ENCODE assay signal across 7 cellular contexts in genomic region chr1:1305300-1306069, GRCh38. TPM values are rescaled to one million over a fixed set of nuclear protein-coding genes. Genes with fewer than 3 reads are reported as not detected.
DNase-seq lines count a peak whose midpoint lies in the region; ATAC-seq, FAIRE-seq and TF ChIP-seq lines count a peak whose summit lies in the region.

No MANE protein-coding gene starts in this region.

- peak overlapping the region; percentile 81 for H3K27ac Mint-ChIP-seq in activated CD8-positive, alpha-beta T cell treated with anti-CD3 and anti-CD28 coated beads for 36 hours

- 55% methylated on average over 14 of the region's 25 CpGs; no CpG with 5 or more reads in 1 of the 2 experiments for WGBS in H1 (ENCODE audit: extremely low coverage in 1 of 2, insufficient coverage in 1 of 2, insufficient read length in 1 of 2, insufficient replicate concordance in 2 of 2, low coverage in 1 of 2, low lambda C conversion rate in 2 of 2, missing lambda C conversion rate in 1 of 2), 2 experiments

- H3K4me3 ChIP-seq in H1 (ENCODE audit: extremely low read depth in 1 of 4, insufficient read depth in 2 of 4, low read depth in 3 of 4, low read length in 4 of 4) (no peak overlapping the region), mucosa of stomach (ENCODE audit: low read length) (peak overlapping the region; percentile 2)

- TF ChIP-seq POLR2A in H1 (IDR thresholded peaks at IDR 0.05; ENCODE audit: control extremely low read depth in 1 of 2, low read depth in 2 of 2, low read length in 2 of 2) = no peak

- H3K9me3 Mint-ChIP-seq in activated CD8-positive, alpha-beta T cell treated with anti-CD3 and anti-CD28 coated beads for 36 hours = no peaks in the 10 kb centered on the region

- H2AK5ac ChIP-seq in H1 (ENCODE audit: low read depth, low read length) = no peak overlapping the region

- H2BK20ac ChIP-seq in H1 (ENCODE audit: low read length) = no peak overlapping the region

- peak overlapping the region; percentile 96; the same call in 1 of the 2 replicates for H4K8ac ChIP-seq in H1 (ENCODE audit: extremely low read depth, insufficient read depth, low read length)

- H3K4me2 ChIP-seq in H1 (ENCODE audit: insufficient read depth in 1 of 2, low read depth in 2 of 2, low read length in 2 of 2) = peak overlapping the region; percentile 59 to 95

- H4K5ac ChIP-seq in H1 (ENCODE audit: insufficient read length, low read depth, low read length) = peak overlapping the region; percentile 66

- no peak overlapping the region for H3K14ac ChIP-seq in H1 (ENCODE audit: insufficient read length)

- H3K9me3 ChIP-seq in H1 (ENCODE audit: insufficient read depth in 2 of 2, low read depth in 1 of 2, low read length in 1 of 2) = no peaks in the 10 kb centered on the region
- no peaks in the 10 kb centered on the region for H3K9me3 ChIP-seq in mucosa of stomach (ENCODE audit: control insufficient read depth, low read length)

- H2BK12ac ChIP-seq in H1 (ENCODE audit: low read depth, low read length) = 0 out of 2 replicates have a peak overlapping the region, but pooled peaks have one; percentile 9

- DNase-seq in GM13976 (ENCODE audit: low spot score) = peak; percentile 74
- DNase-seq in NCI-H2196 treated with DMSO at 0.1 percent for 48 hours (lab: John Stamatoyannopoulos, UW; ENCODE audit: unreplicated experiment) = peak; percentile 37
- peak; percentile 90 for DNase-seq in activated CD8-positive, alpha-beta T cell treated with anti-CD3 and anti-CD28 coated beads for 36 hours
- DNase-seq in H1 (ENCODE audit: low read depth in 1 of 2, low spot score in 2 of 2) = no peak
- DNase-seq in stimulated activated naive CD4-positive, alpha-beta T cell treated with Interleukin-2 at 50 U/mL for 16 hours (lab: John Stamatoyannopoulos, UW) = peak; percentile 63

- peak overlapping the region; percentile 80 for H3K4me3 Mint-ChIP-seq in activated CD8-positive, alpha-beta T cell treated with anti-CD3 and anti-CD28 coated beads for 36 hours

- peak overlapping the region; percentile 61; the same call in 1 of the 2 replicates for H2BK15ac ChIP-seq in H1 (ENCODE audit: low read length)

- H3K56ac ChIP-seq in H1 (replicated peaks; ENCODE audit: insufficient read length, low read depth, low read length) = no peak overlapping the region

- peak overlapping the region; percentile 81 for H4K91ac ChIP-seq in H1 (replicated peaks; ENCODE audit: insufficient read length, low read length)

- no peak for TF ChIP-seq EP300 in H1 (IDR thresholded peaks at IDR 0.05; ENCODE audit: borderline replicate concordance in 1 of 2, low read depth in 2 of 2, low read length in 2 of 2)

- H3K23me2 ChIP-seq in H1 (ENCODE audit: low read depth, low read length) = peaks cover 21% of the 10 kb centered on the region; the same call in 1 of the 2 replicates

- H3K18ac ChIP-seq in H1 (ENCODE audit: extremely low read depth, low read length) = peak overlapping the region; percentile 78; the same call in 1 of the 2 replicates

- H3K27me3 ChIP-seq in H1 (replicated peaks in 1 of 4; ENCODE audit: control insufficient read depth in 3 of 4, extremely low read depth in 1 of 4, insufficient read depth in 3 of 4, low read length in 3 of 4) (peaks cover 0 to 4% (median 1%) of the 10 kb centered on the region in 4 experiments; a peak in 1 of 7 replicates), mucosa of stomach (ENCODE audit: control insufficient read depth, insufficient read depth, low read length) (no peaks in the 10 kb centered on the region)

- H3K27me3 Mint-ChIP-seq in activated CD8-positive, alpha-beta T cell treated with anti-CD3 and anti-CD28 coated beads for 36 hours = no peaks in the 10 kb centered on the region

- no peaks in the 10 kb centered on the region; a peak in 1 of 8 replicates for H3K36me3 ChIP-seq in H1 (ENCODE audit: control insufficient read depth in 2 of 4, insufficient read depth in 4 of 4, low read length in 3 of 4)
- no peaks in the 10 kb centered on the region for H3K36me3 ChIP-seq in mucosa of stomach (ENCODE audit: control insufficient read depth, insufficient read depth, low read length)

- CTCF ChIA-PET in activated CD8-positive, alpha-beta T cell treated with anti-CD3 and anti-CD28 coated beads for 36 hours (lab: Charles Lee) = interaction anchor here (1.0 to 2.7 kb wide), 5 partner anchors 14 to 183 kb away, joined by 3 to 15 read pairs (median 4); no protein-coding TSS in a partner anchor
- CTCF ChIA-PET in H1 (lab: Charles Lee; ENCODE audit: partially characterized antibody) = interaction anchor here (0.7 to 2.1 kb wide), 5 partner anchors 9 to 124 kb away, joined by 3 to 17 read pairs (median 3); no protein-coding TSS in a partner anchor

- peaks cover 25% of the 10 kb centered on the region for H3K4me1 Mint-ChIP-seq in activated CD8-positive, alpha-beta T cell treated with anti-CD3 and anti-CD28 coated beads for 36 hours (ENCODE audit: low read depth)

- peak overlapping the region; percentile 38; the same call in 1 of the 2 replicates for H3K27ac ChIP-seq in H1 (ENCODE audit: low read depth, low read length)

- H3K79me2 ChIP-seq in H1 (ENCODE audit: control insufficient read depth in 1 of 2, insufficient read depth in 2 of 2, low read length in 2 of 2) = peaks cover 0 to 6% of the 10 kb centered on the region in 2 experiments; a peak in 1 of 4 replicates

- intact Hi-C loops in activated CD8-positive, alpha-beta T cell treated with anti-CD3 and anti-CD28 coated beads for 36 hours (cut with micrococcal nuclease) = no loop called here

- H4K20me1 ChIP-seq in H1 (replicated peaks in 1 of 2; ENCODE audit: control insufficient read depth in 1 of 2, insufficient read depth in 2 of 2, low read length in 2 of 2) = peaks cover 0 to 23% of the 10 kb centered on the region in 2 experiments

- 0 out of 4 replicates have a peak, but pooled peaks of 1 of the 2 experiments have one; percentile 12 for TF ChIP-seq RAD21 in H1 (IDR thresholded peaks at IDR 0.05 in 1 of 2, conservative IDR thresholded peaks at IDR 0.05 in 1 of 2; ENCODE audit: low read depth in 2 of 2, low read length in 2 of 2)

- peak overlapping the region in 1 of 4 experiments; percentile 13; a peak in 1 of 7 replicates for H3K9ac ChIP-seq in H1 (replicated peaks in 1 of 4; ENCODE audit: extremely low read depth in 1 of 4, low read depth in 3 of 4, low read length in 3 of 4)
- peak overlapping the region; percentile 55 for H3K9ac ChIP-seq in mucosa of stomach (ENCODE audit: low read length)

- POLR2A ChIA-PET in activated CD8-positive, alpha-beta T cell treated with anti-CD3 and anti-CD28 coated beads for 36 hours (lab: Charles Lee) = interaction anchor here (0.6 kb wide), 1 partner anchor 96 kb away, joined by 3 read pairs; no protein-coding TSS in a partner anchor
- POLR2A ChIA-PET in H1 (lab: Charles Lee; ENCODE audit: partially characterized antibody) = interaction anchor here (0.5 to 1.5 kb wide), 10 partner anchors 9 to 101 kb away, joined by 3 to 6 read pairs (median 3); partner anchors contain the start of gene AURKAIP1

- FAIRE-seq in H1 (lab: Jason Lieb, UNC) = no peak

- peak overlapping the region; percentile 37 for H3K4ac ChIP-seq in H1 (replicated peaks; ENCODE audit: insufficient read length, low read depth, low read length)

- H3K36me3 Mint-ChIP-seq in activated CD8-positive, alpha-beta T cell treated with anti-CD3 and anti-CD28 coated beads for 36 hours (ENCODE audit: low read depth) = peaks cover 4% of the 10 kb centered on the region

- in situ Hi-C loops in GM13976 (cut with MboI; ENCODE audit: low sequenced_read_pairs, unreplicated experiment) = no loop called here

- H3K79me1 ChIP-seq in H1 (ENCODE audit: low read depth, low read length) = peaks cover 4% of the 10 kb centered on the region; the same call in 1 of the 2 replicates

- H2AFZ ChIP-seq in H1 (ENCODE audit: low read length) = no peak overlapping the region

- peak overlapping the region; percentile 94 for H2BK120ac ChIP-seq in H1 (replicated peaks; ENCODE audit: low read depth, low read length)

- H3K23ac ChIP-seq in H1 (ENCODE audit: insufficient read length) = no peak overlapping the region

- ATAC-seq in activated CD8-positive, alpha-beta T cell treated with anti-CD3 and anti-CD28 coated beads for 36 hours = peak; percentile 62
- ATAC-seq in GM19328 (IDR thresholded peaks at IDR 0.05; ENCODE audit: unreplicated experiment) = no peak

- peaks cover 0 to 40% (median 31%) of the 10 kb centered on the region in 4 experiments; a peak in 6 of 7 replicates for H3K4me1 ChIP-seq in H1 (replicated peaks in 1 of 4; ENCODE audit: control insufficient read depth in 3 of 4, insufficient read depth in 4 of 4, low read length in 3 of 4)
- peaks cover 49% of the 10 kb centered on the region for H3K4me1 ChIP-seq in mucosa of stomach (ENCODE audit: control insufficient read depth, insufficient read depth, low read length)

- peak overlapping the region; percentile 78; the same call in 1 of the 2 replicates for H2BK5ac ChIP-seq in H1 (ENCODE audit: low read depth, low read length)

- TF ChIP-seq CTCF in GM13976 (IDR thresholded peaks at IDR 0.05; ENCODE audit: borderline replicate concordance, control extremely low read depth, extremely low read depth, insufficient read depth, missing control alignments) (peak; percentile 21), H1 (IDR thresholded peaks at IDR 0.05; ENCODE audit: control extremely low read depth in 1 of 3, insufficient read depth in 1 of 3, low read depth in 1 of 3, low read length in 3 of 3) (peak in 1 of 3 experiments; percentile 9; a peak in 1 of 4 replicates)
- no peak for TF ChIP-seq CTCF in activated CD8-positive, alpha-beta T cell treated with anti-CD3 and anti-CD28 coated beads for 36 hours (IDR thresholded peaks at IDR 0.05)

RNA-seq across cellular contexts. Expression of gene ACAP3, which starts 2.2 kb away (rescaled TPM):
- 10 to 100 TPM; 41.1 to 42.5 TPM for total RNA-seq in activated CD8-positive, alpha-beta T cell treated with anti-CD3 and anti-CD28 coated beads for 36 hours
- total RNA-seq in H1 (2021; fragmentation: NEBNext Ultra II Directional; extraction: Animal tissue kit (Norgen Biotek cat#: 25700)) = 26.5 and 28.3 TPM in 2 replicates
- polyA plus RNA-seq in H1 (2011; rRNA removed) = 14.8 and 30.0 TPM in 2 replicates
- 28.0 TPM for polyA plus RNA-seq in H1 (2011; cell fraction: cytosol; rRNA removed)
- polyA plus RNA-seq in H1 (2011; cell fraction: nucleus; rRNA removed) = 219 TPM
- polyA plus RNA-seq in H1 (2012, experiment 1 of 2) = 20.5 to 39.7 TPM (median 32.1 TPM) in 4 replicates
- 14.0 TPM for polyA plus RNA-seq in H1 (2012, experiment 2 of 2)
- polyA plus RNA-seq in H1 (2013, experiment 1 of 2) = 12.2 TPM
- polyA plus RNA-seq in H1 (2013, experiment 2 of 2) = 12.2 TPM
- polyA minus RNA-seq in H1 (2011; rRNA and poly(A)+ RNA removed) = 9.1 and 13.0 TPM in 2 replicates
- polyA minus RNA-seq in H1 (2011; cell fraction: cytosol; rRNA and poly(A)+ RNA removed) = 26.1 TPM
- 39.2 TPM for polyA minus RNA-seq in H1 (2011; cell fraction: nucleus; rRNA and poly(A)+ RNA removed)

RNA-seq across cellular contexts. Expression of gene PUSL1, which starts 2.9 kb away (rescaled TPM):
- total RNA-seq in activated CD8-positive, alpha-beta T cell treated with anti-CD3 and anti-CD28 coated beads for 36 hours = 10 to 100 TPM; 23.9 to 25.4 TPM
- total RNA-seq in H1 (2021; fragmentation: NEBNext Ultra II Directional; extraction: Animal tissue kit (Norgen Biotek cat#: 25700)) = 38.8 and 40.1 TPM in 2 replicates
- 87.4 and 108 TPM in 2 replicates for polyA plus RNA-seq in H1 (2011; rRNA removed)
- 56.9 TPM for polyA plus RNA-seq in H1 (2011; cell fraction: cytosol; rRNA removed)
- 65.9 TPM for polyA plus RNA-seq in H1 (2011; cell fraction: nucleus; rRNA removed)
- polyA plus RNA-seq in H1 (2012, experiment 1 of 2) = 19.3 to 37.6 TPM (median 34.0 TPM) in 4 replicates
- 38.4 TPM for polyA plus RNA-seq in H1 (2012, experiment 2 of 2)
- 27.2 TPM for polyA plus RNA-seq in H1 (2013, experiment 1 of 2)
- 25.7 TPM for polyA plus RNA-seq in H1 (2013, experiment 2 of 2)
- 8.7 and 9.3 TPM in 2 replicates for polyA minus RNA-seq in H1 (2011; rRNA and poly(A)+ RNA removed)
- polyA minus RNA-seq in H1 (2011; cell fraction: cytosol; rRNA and poly(A)+ RNA removed) = 14.0 TPM
- 30.1 TPM for polyA minus RNA-seq in H1 (2011; cell fraction: nucleus; rRNA and poly(A)+ RNA removed)

RNA-seq across cellular contexts. Expression of gene INTS11, which starts 19.0 kb away (rescaled TPM):
- total RNA-seq in activated CD8-positive, alpha-beta T cell treated with anti-CD3 and anti-CD28 coated beads for 36 hours = 100 to 1,000 TPM; 110 to 122 TPM
- total RNA-seq in H1 (2021; fragmentation: NEBNext Ultra II Directional; extraction: Animal tissue kit (Norgen Biotek cat#: 25700)) = 113 and 116 TPM in 2 replicates
- 243 and 324 TPM in 2 replicates for polyA plus RNA-seq in H1 (2011; rRNA removed)
- polyA plus RNA-seq in H1 (2011; cell fraction: cytosol; rRNA removed) = 210 TPM
- 662 TPM for polyA plus RNA-seq in H1 (2011; cell fraction: nucleus; rRNA removed)
- polyA plus RNA-seq in H1 (2012, experiment 1 of 2) = 121 to 180 TPM (median 164 TPM) in 4 replicates
- 131 TPM for polyA plus RNA-seq in H1 (2012, experiment 2 of 2)
- 99.2 TPM for polyA plus RNA-seq in H1 (2013, experiment 1 of 2)
- 89.5 TPM for polyA plus RNA-seq in H1 (2013, experiment 2 of 2)
- 115 and 144 TPM in 2 replicates for polyA minus RNA-seq in H1 (2011; rRNA and poly(A)+ RNA removed)
- polyA minus RNA-seq in H1 (2011; cell fraction: cytosol; rRNA and poly(A)+ RNA removed) = 86.7 TPM
- 144 TPM for polyA minus RNA-seq in H1 (2011; cell fraction: nucleus; rRNA and poly(A)+ RNA removed)

RNA-seq across cellular contexts. Expression of gene CPTP, which starts 19.1 kb away (rescaled TPM):
- total RNA-seq in activated CD8-positive, alpha-beta T cell treated with anti-CD3 and anti-CD28 coated beads for 36 hours = 10 to 100 TPM in 1 of 2 experiments, 1 to 10 TPM in 1; 8.4 to 11.0 TPM
- 10.6 and 13.3 TPM in 2 replicates for total RNA-seq in H1 (2021; fragmentation: NEBNext Ultra II Directional; extraction: Animal tissue kit (Norgen Biotek cat#: 25700))
- 8.1 and 13.4 TPM in 2 replicates for polyA plus RNA-seq in H1 (2011; rRNA removed)
- polyA plus RNA-seq in H1 (2011; cell fraction: cytosol; rRNA removed) = 7.0 TPM
- 8.0 TPM for polyA plus RNA-seq in H1 (2011; cell fraction: nucleus; rRNA removed)
- 5.8 to 8.6 TPM (median 8.1 TPM) in 4 replicates for polyA plus RNA-seq in H1 (2012, experiment 1 of 2)
- polyA plus RNA-seq in H1 (2012, experiment 2 of 2) = 9.5 TPM
- 10.1 TPM for polyA plus RNA-seq in H1 (2013, experiment 1 of 2)
- polyA plus RNA-seq in H1 (2013, experiment 2 of 2) = 9.7 TPM
- 2.2 and 3.2 TPM in 2 replicates for polyA minus RNA-seq in H1 (2011; rRNA and poly(A)+ RNA removed)
- 6.8 TPM for polyA minus RNA-seq in H1 (2011; cell fraction: cytosol; rRNA and poly(A)+ RNA removed)
- 11.6 TPM for polyA minus RNA-seq in H1 (2011; cell fraction: nucleus; rRNA and poly(A)+ RNA removed)

RNA-seq across cellular contexts. Expression of gene SCNN1D, which starts 25.2 kb away (rescaled TPM):
- total RNA-seq in activated CD8-positive, alpha-beta T cell treated with anti-CD3 and anti-CD28 coated beads for 36 hours = 1 to 10 TPM; 4.9 to 5.6 TPM
- 0.90 and 1.2 TPM in 2 replicates for total RNA-seq in H1 (2021; fragmentation: NEBNext Ultra II Directional; extraction: Animal tissue kit (Norgen Biotek cat#: 25700))
- polyA plus RNA-seq in H1 (2011; rRNA removed) = 2.5 and 4.1 TPM in 2 replicates
- polyA plus RNA-seq in H1 (2011; cell fraction: cytosol; rRNA removed) = 3.6 TPM
- polyA plus RNA-seq in H1 (2011; cell fraction: nucleus; rRNA removed) = 29.6 TPM
- 1.3 to 4.3 TPM (median 2.9 TPM) in 4 replicates for polyA plus RNA-seq in H1 (2012, experiment 1 of 2)
- 0.54 TPM for polyA plus RNA-seq in H1 (2012, experiment 2 of 2)
- 1.8 TPM for polyA plus RNA-seq in H1 (2013, experiment 1 of 2)
- polyA plus RNA-seq in H1 (2013, experiment 2 of 2) = 1.0 TPM
- polyA minus RNA-seq in H1 (2011; rRNA and poly(A)+ RNA removed) = 0.24 and 0.38 TPM in 2 replicates
- polyA minus RNA-seq in H1 (2011; cell fraction: cytosol; rRNA and poly(A)+ RNA removed) = 0.66 TPM
- 2.7 TPM for polyA minus RNA-seq in H1 (2011; cell fraction: nucleus; rRNA and poly(A)+ RNA removed)

Comparison
In these comparisons a context has a peak if more than half of its experiments do, and no peak if none do; other contexts are left out.
1. DNase-seq: peak in GM13976 (single experiment), NCI-H2196 treated with DMSO at 0.1 percent for 48 hours (single experiment), activated CD8-positive, alpha-beta T cell treated with anti-CD3 and anti-CD28 coated beads for 36 hours (single experiment) and stimulated activated naive CD4-positive, alpha-beta T cell treated with Interleukin-2 at 50 U/mL for 16 hours (single experiment); none in H1 (0 of 2).